Comparison of ENCODE assay signal across 20 cellular contexts in the genomic region with DNA sequence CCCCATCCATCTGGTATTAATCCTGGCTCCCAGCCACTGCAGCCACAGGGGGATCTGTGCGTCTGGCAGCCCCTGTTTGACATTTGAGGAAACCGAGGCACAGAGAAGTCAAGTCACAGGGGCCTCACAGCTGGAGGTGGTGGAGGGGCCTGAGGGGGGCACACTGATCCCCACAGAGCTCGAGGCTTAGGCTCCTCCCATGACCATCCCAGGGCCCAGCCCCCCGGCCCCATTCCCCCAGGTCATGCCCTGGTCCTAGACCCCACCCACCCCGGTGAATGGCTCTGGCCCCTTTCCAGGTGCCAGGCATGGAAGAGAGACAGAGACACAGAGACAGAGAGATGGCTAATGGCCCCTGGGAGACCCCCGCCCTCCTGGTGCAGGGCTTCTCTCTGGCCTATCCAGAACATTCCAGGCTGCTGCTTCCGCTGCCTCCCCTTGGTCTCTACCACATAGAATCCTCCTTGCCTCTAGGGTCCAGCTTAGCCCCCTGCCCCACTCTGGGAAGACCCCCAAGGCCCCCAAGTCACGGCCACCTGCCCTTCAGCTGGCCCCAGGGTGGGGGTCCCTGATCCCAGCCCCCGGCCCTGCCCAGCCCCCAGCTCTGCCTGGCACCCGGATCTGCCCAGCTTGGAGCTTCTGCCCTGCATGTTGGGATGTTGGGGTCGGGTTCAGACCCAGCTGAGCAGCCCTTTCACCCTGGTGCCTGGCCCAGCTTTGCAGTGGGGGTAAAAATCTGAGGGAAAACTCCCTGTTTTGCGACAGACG. TPM values are rescaled to one million over a fixed set of nuclear protein-coding genes. Genes with fewer than 3 reads are reported as not detected.
A peak's percentile ranks its signal among the peaks of the same experiment; 100 is the strongest.
DNase-seq lines count a peak whose midpoint lies in the region; ATAC-seq, FAIRE-seq and TF ChIP-seq lines count a peak whose summit lies in the region.
"Had no signal": no experiment of that assay in that cellular context is flagged by ENCODE, and none has a peak within 500 bp of the region (broad histone marks: within the 10 kb centered on the region; RNA-seq: fewer than 3 reads in every experiment).

No MANE protein-coding gene starts in this region.

- peak overlapping the region; percentile 81 for H2AK5ac ChIP-seq in neuronal stem cell (ENCODE audit: low read depth, low read length)

- peaks cover 9 to 34% of the 10 kb centered on the region in 2 experiments; a peak in 3 of 5 replicates for H3K27me3 ChIP-seq in K562 (ENCODE audit: control insufficient read depth in 2 of 2, insufficient read depth in 2 of 2, low read length in 2 of 2)
- H3K27me3 ChIP-seq in neuronal stem cell (ENCODE audit: control insufficient read depth in 3 of 3, insufficient read depth in 3 of 3, low read depth in 1 of 3, low read length in 3 of 3), result peaks cover 0 to 12% (median 0%) of the 10 kb centered on the region in 3 experiments

- H3K27ac Mint-ChIP-seq in natural killer cell treated with Interleukin-12 subunit alpha and Interleukin-12 subunit beta and Interleukin-15 and Interleukin-18, amount 100 ng/mL, for 72 hours, result no peak overlapping the region
- H3K27ac Mint-ChIP-seq in natural killer cell, result no peak overlapping the region
- H3K27ac Mint-ChIP-seq: mesothelial cell of epicardium; stimulated activated naive CD8-positive, alpha-beta T cell treated with anti-CD3 and anti-CD28 coated beads, Interleukin-15, Interleukin-2, amounts not matched to agents 100 ng/mL and 50 ng/mL, for 24 hours; T-helper 2 cell treated with Interferon-gamma antibody and Interleukin-4, amounts not matched to agents 5 μg/mL and 100 μg/mL, for 36 hours had no signal

- TF ChIP-seq POLR2A in K562 (conservative IDR thresholded peaks at IDR 0.05), result no peak

- H3K9me3 ChIP-seq in K562 (replicated peaks; ENCODE audit: control insufficient read depth, insufficient read depth, low read depth, low read length) (no peaks in the 10 kb centered on the region; the same call in 1 of the 2 replicates), neuronal stem cell (replicated peaks in 1 of 2; ENCODE audit: control insufficient read depth in 2 of 2, insufficient read depth in 1 of 2, low read depth in 1 of 2, low read length in 2 of 2) (peaks cover 3 to 11% of the 10 kb centered on the region in 2 donors)

- DNase-seq in natural killer cell treated with Interleukin-12 subunit alpha and Interleukin-12 subunit beta and Interleukin-15 and Interleukin-18, amount 100 ng/mL, for 72 hours (ENCODE audit: low spot score), result peak; percentile 58
- DNase-seq in natural killer cell, result no peak
- no peak for DNase-seq in K562 (ENCODE audit: extremely low read depth in 1 of 4, low spot score in 3 of 4)
- DNase-seq in neuronal stem cell (ENCODE audit: low spot score), result no peak
- DNase-seq in ureter (ENCODE audit: low spot score), result peak; percentile 38
- no peak for DNase-seq in D721Med (ENCODE audit: insufficient read length, low spot score)
- no peak for DNase-seq in Ammon's horn (ENCODE audit: low spot score)
- DNase-seq: activated naive CD4-positive, alpha-beta T cell; heart right ventricle; Karpas-422; retina had no signal

- peaks cover 0 to 5% of the 10 kb centered on the region in 2 donors for H3K4me1 Mint-ChIP-seq in natural killer cell treated with Interleukin-12 subunit alpha and Interleukin-12 subunit beta and Interleukin-15 and Interleukin-18, amount 100 ng/mL, for 72 hours (ENCODE audit: low read depth in 2 of 2)
- peaks cover 0 to 9% of the 10 kb centered on the region in 2 donors for H3K4me1 Mint-ChIP-seq in natural killer cell
- H3K4me1 Mint-ChIP-seq: mesothelial cell of epicardium, neural crest cell had no signal

- H3K79me1 ChIP-seq in neuronal stem cell (ENCODE audit: low read depth, low read length), result no peaks in the 10 kb centered on the region

- WGBS in K562 (ENCODE audit: insufficient coverage, low coverage, missing lambda C conversion rate), result 7% methylated on average over 12 of the region's 13 CpGs
- WGBS in neuronal stem cell (ENCODE audit: extremely low coverage in 2 of 2, insufficient read length in 2 of 2, insufficient replicate concordance in 1 of 2), 2 donors, result no CpG with 5 or more reads among the region's 13 CpGs

- BruUV-seq in K562 (replicated peaks; lab: Mats Ljungman, UMichigan), result no TSS peak

- H3K4ac ChIP-seq in neuronal stem cell (ENCODE audit: low read length), result no peak overlapping the region

- H3K9ac ChIP-seq in K562 (ENCODE audit: insufficient read depth in 1 of 2, low read depth in 2 of 2, low read length in 2 of 2) (no peak overlapping the region), neuronal stem cell (ENCODE audit: low read depth, low read length, poor library complexity) (no peak overlapping the region)

- peak overlapping the region; percentile 28 for H2BK120ac ChIP-seq in neuronal stem cell (ENCODE audit: low read depth, low read length)

- in situ Hi-C loops in K562 (cut with MboI), result no loop called here

- peaks cover 5% of the 10 kb centered on the region for H3K36me3 Mint-ChIP-seq in natural killer cell treated with Interleukin-12 subunit alpha and Interleukin-12 subunit beta and Interleukin-15 and Interleukin-18, amount 100 ng/mL, for 72 hours
- H3K36me3 Mint-ChIP-seq in natural killer cell, result peaks cover 11% of the 10 kb centered on the region
- H3K36me3 Mint-ChIP-seq: mesothelial cell of epicardium had no signal

- no peaks in the 10 kb centered on the region for H3K27me3 Mint-ChIP-seq in natural killer cell treated with Interleukin-12 subunit alpha and Interleukin-12 subunit beta and Interleukin-15 and Interleukin-18, amount 100 ng/mL, for 72 hours
- no peaks in the 10 kb centered on the region for H3K27me3 Mint-ChIP-seq in natural killer cell (ENCODE audit: low read depth in 2 of 2)
- H3K27me3 Mint-ChIP-seq: stimulated activated naive CD8-positive, alpha-beta T cell treated with anti-CD3 and anti-CD28 coated beads, Interleukin-15, Interleukin-2, amounts not matched to agents 100 ng/mL and 50 ng/mL, for 24 hours had no signal

- H3K18ac ChIP-seq in neuronal stem cell (ENCODE audit: low read length), result peak overlapping the region; percentile 85

- CTCF ChIA-PET in K562 (lab: Yijun Ruan, JAX; ENCODE audit: low intra/inter-chr PET ratio), result no interaction called here

- no peak overlapping the region for H3K27ac ChIP-seq in K562 (ENCODE audit: extremely low read depth, low read depth, low read length)
- no peak overlapping the region for H3K27ac ChIP-seq in neuronal stem cell (replicated peaks; ENCODE audit: low read length)
- H3K27ac ChIP-seq: heart right ventricle had no signal

- H2AFZ ChIP-seq in K562 (ENCODE audit: low read depth, low read length) (no peak overlapping the region), neuronal stem cell (ENCODE audit: low read length) (no peak overlapping the region)

- POLR2A ChIA-PET in K562 (lab: Yijun Ruan, JAX), result interaction anchor here (1.0 kb wide), 1 partner anchor 11 kb away, joined by 3 read pairs; no protein-coding TSS in a partner anchor

- no peak overlapping the region for H2BK12ac ChIP-seq in neuronal stem cell (ENCODE audit: low read length)

- H3K14ac ChIP-seq in neuronal stem cell (ENCODE audit: low read length), result peak overlapping the region; percentile 89

- H3K4me1 ChIP-seq in K562 (replicated peaks in 1 of 2; ENCODE audit: control insufficient read depth in 2 of 2, insufficient read depth in 2 of 2, low read length in 2 of 2) (peaks cover 0 to 43% of the 10 kb centered on the region in 2 experiments; a peak in 2 of 5 replicates), neuronal stem cell (ENCODE audit: control insufficient read depth in 2 of 2, insufficient read depth in 1 of 2, low read depth in 1 of 2, low read length in 2 of 2) (peaks cover 0 to 6% of the 10 kb centered on the region in 2 donors)
- H3K4me1 ChIP-seq: heart right ventricle had no signal

- no peak for TF ChIP-seq EP300 in K562 (IDR thresholded peaks at IDR 0.05; ENCODE audit: low read length)

- H2BK5ac ChIP-seq in neuronal stem cell (ENCODE audit: low read length), result peak overlapping the region; percentile 94

- peaks cover 6% of the 10 kb centered on the region for H3K9me3 Mint-ChIP-seq in natural killer cell treated with Interleukin-12 subunit alpha and Interleukin-12 subunit beta and Interleukin-15 and Interleukin-18, amount 100 ng/mL, for 72 hours
- H3K9me3 Mint-ChIP-seq in natural killer cell, result peaks cover 2 to 10% of the 10 kb centered on the region in 2 donors

- no peak overlapping the region for H4K8ac ChIP-seq in neuronal stem cell (ENCODE audit: low read depth, low read length)

- H4K91ac ChIP-seq in neuronal stem cell (ENCODE audit: low read depth, low read length, poor library complexity), result peak overlapping the region; percentile 24

- H3K4me3 ChIP-seq in K562 (no peak overlapping the region), neuronal stem cell (ENCODE audit: low read length in 2 of 2) (no peak overlapping the region)
- H3K4me3 ChIP-seq: GM12878 had no signal

- intact Hi-C loops in natural killer cell (cut with micrococcal nuclease) (no loop called here), K562 (cut with micrococcal nuclease) (no loop called here)

- FAIRE-seq in K562 (lab: Jason Lieb, UNC) (no peak), D721Med (lab: Jason Lieb, UNC) (no peak)
- FAIRE-seq: astrocyte, GM12878, islet of Langerhans had no signal

- H3K4me3 Mint-ChIP-seq in natural killer cell treated with Interleukin-12 subunit alpha and Interleukin-12 subunit beta and Interleukin-15 and Interleukin-18, amount 100 ng/mL, for 72 hours, result no peak overlapping the region
- no peak overlapping the region for H3K4me3 Mint-ChIP-seq in natural killer cell
- H3K4me3 Mint-ChIP-seq: mesothelial cell of epicardium; neural crest cell; stimulated activated naive CD8-positive, alpha-beta T cell treated with anti-CD3 and anti-CD28 coated beads, Interleukin-15, Interleukin-2, amounts not matched to agents 100 ng/mL and 50 ng/mL, for 24 hours; T-helper 2 cell treated with Interferon-gamma antibody and Interleukin-4, amounts not matched to agents 5 μg/mL and 100 μg/mL, for 36 hours had no signal

- no peak for ATAC-seq in natural killer cell treated with Interleukin-12 subunit alpha and Interleukin-12 subunit beta and Interleukin-15 and Interleukin-18, amount 100 ng/mL, for 72 hours
- ATAC-seq in natural killer cell, result no peak
- no peak for ATAC-seq in K562
- no peak for ATAC-seq in GM21423 (IDR thresholded peaks at IDR 0.05; ENCODE audit: unreplicated experiment)
- ATAC-seq: GM12878 had no signal

- no peak overlapping the region for H3K23ac ChIP-seq in neuronal stem cell (ENCODE audit: low read depth, low read length, poor library complexity)

- H3K79me2 ChIP-seq in K562 (ENCODE audit: control insufficient read depth, insufficient read depth, low read length), result no peaks in the 10 kb centered on the region

- TF ChIP-seq RAD21 in K562 (CRISPR knock-in tag; conservative IDR thresholded peaks at IDR 0.05 in 1 of 2, IDR thresholded peaks at IDR 0.05 in 1 of 2), result no peak

- TF ChIP-seq CTCF in natural killer cell (IDR thresholded peaks at IDR 0.05), result no peak
- TF ChIP-seq CTCF in K562 (IDR thresholded peaks at IDR 0.05 in 2 of 3, conservative IDR thresholded peaks at IDR 0.05 in 1 of 3; ENCODE audit: insufficient read depth in 2 of 3, low read depth in 1 of 3, low read length in 3 of 3), result no peak
- no peak for TF ChIP-seq CTCF in D721Med (IDR thresholded peaks at IDR 0.05; ENCODE audit: insufficient read depth, missing control alignments)

- H3K9me1 ChIP-seq in K562 (ENCODE audit: control insufficient read depth, insufficient read depth, low read length), result no peaks in the 10 kb centered on the region

- no peak overlapping the region for H3K4me2 ChIP-seq in K562 (ENCODE audit: insufficient read depth, low read length)
- no peak overlapping the region for H3K4me2 ChIP-seq in neuronal stem cell (ENCODE audit: insufficient read depth, low read length, poor library complexity, severe bottlenecking)

- peak overlapping the region; percentile 85 for H2BK15ac ChIP-seq in neuronal stem cell (ENCODE audit: low read length)

- H3K36me3 ChIP-seq in K562 (ENCODE audit: control insufficient read depth, insufficient read depth, low read length), result no peaks in the 10 kb centered on the region
- H3K36me3 ChIP-seq in neuronal stem cell (replicated peaks in 1 of 2; ENCODE audit: control insufficient read depth in 2 of 2, insufficient read depth in 2 of 2, low read length in 2 of 2), result no peaks in the 10 kb centered on the region

- H4K20me1 ChIP-seq in K562 (replicated peaks; ENCODE audit: control insufficient read depth, insufficient read depth, low read length), result no peaks in the 10 kb centered on the region

RNA-seq across cellular contexts. Expression of a gene that starts 29.2 kb away (rescaled TPM):
- under 1 TPM; 0.45 to 0.88 TPM for total RNA-seq in natural killer cell treated with Interleukin-12 subunit alpha and Interleukin-12 subunit beta and Interleukin-15 and Interleukin-18, amount 100 ng/mL, for 72 hours
- total RNA-seq in natural killer cell (under 1 TPM; 0.36 to 0.50 (median 0.38) TPM), K562 (2014; rRNA removed) (not detected in 2 replicates), K562 (2014; rRNA removed; fragmentation: Illumina TruSeq; extraction: Trizol) (not detected in 2 replicates), K562 (2015; rRNA removed; fragmentation: Illumina TruSeq; extraction: Trizol) (not detected in 2 replicates), K562 (2021) (0.04 TPM in 2 replicates), ureter (3.8 TPM)
- 0.07 and 0.25 TPM in 2 replicates for total RNA-seq in K562 (2011; cell fraction: chromatin; rRNA removed; ENCODE audit: low replicate concordance)
- total RNA-seq in K562 (2011; cell fraction: nucleolus; rRNA removed), result 0.17 and 0.26 TPM in 2 replicates
- total RNA-seq in K562 (2011; cell fraction: nucleoplasm; rRNA removed), result 0.07 and 0.15 TPM in 2 replicates
- polyA plus RNA-seq in K562 (2011; rRNA removed) (0.03 and 0.04 TPM in 2 replicates), K562 (2014; fragmentation: Illumina TruSeq; extraction: Trizol) (not detected in 2 replicates), K562 (2014; fragmentation: Nextera tagmentation; extraction: Ambion mirVana) (not detected), K562 (2014; rRNA removed) (0.03 TPM in 1 of 2 replicates, not detected in the other)
- polyA plus RNA-seq in K562 (2011; cell fraction: cytosol; rRNA removed), result 0.04 and 0.07 TPM in 2 replicates
- 0.03 and 0.04 TPM in 2 replicates for polyA plus RNA-seq in K562 (2011; cell fraction: nucleus; rRNA removed)
- 0.03 and 0.04 TPM in 2 replicates for polyA plus RNA-seq in K562 (2012)
- polyA minus RNA-seq in K562 (2011; rRNA and poly(A)+ RNA removed), result 0.07 TPM in 1 of 2 replicates, not detected in the other
- not detected in 2 replicates for polyA minus RNA-seq in K562 (2011; cell fraction: cytosol; rRNA and poly(A)+ RNA removed)
- polyA minus RNA-seq in K562 (2011; cell fraction: nucleus; rRNA and poly(A)+ RNA removed), result under 0.01 and 0.13 TPM in 2 replicates
- polyA plus RNA-seq in neuronal stem cell (2013, experiment 1 of 2), result 4.0 TPM
- 3.9 TPM for polyA plus RNA-seq in neuronal stem cell (2013, experiment 2 of 2)
- total RNA-seq: OCI-LY7 had no signal

Comparison
In these comparisons a context has a peak if more than half of its experiments do, and no peak if none do; other contexts are left out.
1. DNase-seq: peak in natural killer cell treated with Interleukin-12 subunit alpha and Interleukin-12 subunit beta and Interleukin-15 and Interleukin-18, amount 100 ng/mL, for 72 hours (single experiment) and ureter (single experiment); none in natural killer cell (single experiment), K562 (0 of 4), neuronal stem cell (single experiment), D721Med (single experiment) and Ammon's horn (single experiment).